Comparison of ENCODE assay signal across 20 cellular contexts in genomic region chr16:84196101-84196500, GRCh38. TPM values are rescaled to one million over a fixed set of nuclear protein-coding genes. Genes with fewer than 3 reads are reported as not detected.
DNase-seq lines count a peak whose midpoint lies in the region; TF ChIP-seq lines count a peak whose summit lies in the region.
"Had no signal": no experiment of that assay in that cellular context is flagged by ENCODE, and none has a peak within 500 bp of the region (broad histone marks: within the 10 kb centered on the region; RNA-seq: fewer than 3 reads in every experiment).

No MANE protein-coding gene starts in this region.

- H3K4me3 ChIP-seq in NT2/D1 (ENCODE audit: insufficient read length, low read depth) (no peak overlapping the region), epithelial cell of esophagus (ENCODE audit: low read length) (peak overlapping the region; percentile 48), suprapubic skin (peak overlapping the region; percentile 43)
- H3K4me3 ChIP-seq: MG63, PC-9 had no signal

- peak overlapping the region; percentile 44 for H3K9ac ChIP-seq in NT2/D1 (ENCODE audit: insufficient read length, low read depth)

- H3K27me3 ChIP-seq in NT2/D1 (ENCODE audit: insufficient read depth, insufficient read length) (no peaks in the 10 kb centered on the region), suprapubic skin (no peaks in the 10 kb centered on the region)
- H3K27me3 ChIP-seq: MG63 had no signal

- no peak for TF ChIP-seq POLR2A in suprapubic skin (IDR thresholded peaks at IDR 0.05)

- WGBS in suprapubic skin = 64% methylated on average over 12 of the region's 16 CpGs

- H3K9me3 ChIP-seq in NT2/D1 (ENCODE audit: insufficient read depth, low read length) (no peaks in the 10 kb centered on the region), suprapubic skin (no peaks in the 10 kb centered on the region)
- H3K9me3 ChIP-seq: MG63 had no signal

- TF ChIP-seq EP300 in suprapubic skin (IDR thresholded peaks at IDR 0.05) = no peak

- DNase-seq in NT2/D1 (ENCODE audit: low read depth, low spot score) (no peak), epithelial cell of esophagus (ENCODE audit: low read depth) (no peak), suprapubic skin (ENCODE audit: low spot score in 2 of 2) (no peak), A172 (ENCODE audit: low spot score) (no peak), NCI-H1105 treated with DMSO at 0.1 percent for 48 hours (lab: John Stamatoyannopoulos, UW) (no peak)
- DNase-seq: AML-193, COR-L47, DMS 273 treated with DMSO at 0.1 percent for 48 hours, DND-41, Karpas-422, MG63, NCI-H1048, NCI-H1436 treated with DMSO at 0.1 percent for 48 hours, NCI-H2029, NCI-H345, NCI-H524 treated with DMSO at 0.1 percent for 48 hours, PC-9, SIG-M5 had no signal

- TF ChIP-seq CTCF in epithelial cell of esophagus (IDR thresholded peaks at IDR 0.05; ENCODE audit: insufficient read depth, low read depth, low read length, missing control alignments) (no peak), suprapubic skin (IDR thresholded peaks at IDR 0.05) (no peak)

- H3K36me3 ChIP-seq in NT2/D1 (ENCODE audit: insufficient read depth, insufficient read length, low read length) (no peaks in the 10 kb centered on the region), suprapubic skin (peaks cover 3% of the 10 kb centered on the region)
- H3K36me3 ChIP-seq: MG63 had no signal

- H3K4me1 ChIP-seq in NT2/D1 (ENCODE audit: insufficient read depth, insufficient read length) = peaks cover 23% of the 10 kb centered on the region
- H3K4me1 ChIP-seq in suprapubic skin = peaks cover 42% of the 10 kb centered on the region

- peak overlapping the region; percentile 80 for H3K27ac ChIP-seq in suprapubic skin
- H3K27ac ChIP-seq: PC-9 had no signal

RNA-seq across cellular contexts. Expression of gene ADAD2, which starts 5.1 kb away (rescaled TPM):
- 1 to 10 TPM in 3 of 4 donors, not detected in 1; 1.9 to 2.6 (median 2.4) TPM for total RNA-seq in suprapubic skin
- total RNA-seq in A172 (2014; rRNA removed; shearing (Covaris generic)) = not detected in 2 replicates
- total RNA-seq: G401, H4, PC-9 had no signal

RNA-seq across cellular contexts. Expression of gene TAF1C, which starts 9.2 kb away (rescaled TPM):
- 10 to 100 TPM; 46.7 to 75.5 (median 55.2) TPM for total RNA-seq in suprapubic skin
- 22.3 and 37.7 TPM in 2 replicates for total RNA-seq in A172 (2014; rRNA removed; shearing (Covaris generic))

RNA-seq across cellular contexts. Expression of gene KCNG4, which starts 43.7 kb away (rescaled TPM):
- not detected for total RNA-seq in suprapubic skin
- 0.02 TPM in 1 of 2 replicates, not detected in the other for total RNA-seq in A172 (2014; rRNA removed; shearing (Covaris generic))
- total RNA-seq: G401, H4, PC-9 had no signal

RNA-seq across cellular contexts. Expression of gene DNAAF1, which starts 51.0 kb away (rescaled TPM):
- total RNA-seq in suprapubic skin = under 1 TPM in 2 of 4 donors, not detected in 2; 0.72 to 0.89 TPM
- 0.41 and 0.88 TPM in 2 replicates for total RNA-seq in A172 (2014; rRNA removed; shearing (Covaris generic))
- total RNA-seq: G401 had no signal

RNA-seq across cellular contexts. Expression of gene HSDL1, which starts 51.1 kb away (rescaled TPM):
- 10 to 100 TPM in 3 of 4 donors, 1 to 10 TPM in 1; 8.3 to 22.8 (median 12.4) TPM for total RNA-seq in suprapubic skin
- 45.8 and 56.5 TPM in 2 replicates for total RNA-seq in A172 (2014; rRNA removed; shearing (Covaris generic))
